Comparison of ENCODE assay signal across 8 cellular contexts in genomic region chr5:108381034-108381954, GRCh38. TPM values are rescaled to one million over a fixed set of nuclear protein-coding genes. Genes with fewer than 3 reads are reported as not detected.
DNase-seq lines count a peak whose midpoint lies in the region; ATAC-seq and TF ChIP-seq lines count a peak whose summit lies in the region.

No MANE protein-coding gene starts in this region.

- H3K27me3 ChIP-seq in cardiac muscle cell, result no peaks in the 10 kb centered on the region
- no peaks in the 10 kb centered on the region for H3K27me3 ChIP-seq in transverse colon

- WGBS in transverse colon (ENCODE audit: low coverage in 1 of 2), 2 donors, result 0% methylated on average over 56 of the region's 112 CpGs; no CpG with 5 or more reads in 1 of the 2 donors

- H3K9me3 Mint-ChIP-seq in Calu3 (ENCODE audit: low read depth, unreplicated experiment), result peaks cover 6% of the 10 kb centered on the region
- peaks cover 10% of the 10 kb centered on the region for H3K9me3 Mint-ChIP-seq in activated naive CD8-positive, alpha-beta T cell treated with anti-CD3 and anti-CD28 coated beads for 36 hours

- no TSS peak for BruUV-seq in Calu3 (replicated peaks; lab: Mats Ljungman, UMichigan)

- H3K4me1 Mint-ChIP-seq in Calu3 (ENCODE audit: low read depth, unreplicated experiment), result peaks cover 26% of the 10 kb centered on the region
- H3K4me1 Mint-ChIP-seq in activated naive CD8-positive, alpha-beta T cell treated with anti-CD3 and anti-CD28 coated beads for 36 hours, result peaks cover 29% of the 10 kb centered on the region

- H3K27me3 Mint-ChIP-seq in Calu3 (ENCODE audit: unreplicated experiment), result no peaks in the 10 kb centered on the region
- H3K27me3 Mint-ChIP-seq in activated naive CD8-positive, alpha-beta T cell treated with anti-CD3 and anti-CD28 coated beads for 36 hours, result no peaks in the 10 kb centered on the region

- CTCF ChIA-PET in Calu3 (lab: Charles Lee), result no interaction called here

- in situ Hi-C loops in SK-MEL-5 (cut with HindIII; ENCODE audit: low pct_unique_long_range_greater_than_20kb, low sequenced_read_pairs) (no loop called here), transverse colon (cut with MboI; ENCODE audit: low pct_ligation_motif_present in 1 of 4, low pct_unique_long_range_greater_than_20kb in 1 of 4, low sequenced_read_pairs in 3 of 4) (loop anchor here in 1 of 4 donors (25.0 kb wide), 1 partner anchor 1031 kb away; the partner anchor contains the start of gene PJA2)

- H3K4me3 Mint-ChIP-seq in Calu3 (ENCODE audit: low read depth, unreplicated experiment), result peak overlapping the region; percentile 67
- H3K4me3 Mint-ChIP-seq in activated naive CD8-positive, alpha-beta T cell treated with anti-CD3 and anti-CD28 coated beads for 36 hours, result peak overlapping the region; percentile 93

- H3K36me3 ChIP-seq in cardiac muscle cell, result no peaks in the 10 kb centered on the region
- no peaks in the 10 kb centered on the region for H3K36me3 ChIP-seq in transverse colon

- H3K9me3 ChIP-seq in cardiac muscle cell (ENCODE audit: low read depth), result no peaks in the 10 kb centered on the region
- peaks cover 2% of the 10 kb centered on the region in 2 donors for H3K9me3 ChIP-seq in transverse colon

- DNase-seq in Calu3 (peak; percentile 81), SK-MEL-5 (ENCODE audit: low read depth, low spot score) (peak; percentile 62), cardiac muscle cell (ENCODE audit: low read depth in 1 of 2, low spot score in 1 of 2) (peak; percentile 80), pons (ENCODE audit: low spot score) (peak; percentile 37), transverse colon (peak; percentile 80)
- DNase-seq in activated naive CD8-positive, alpha-beta T cell treated with anti-CD3 and anti-CD28 coated beads for 36 hours, result peak; percentile 83

- TF ChIP-seq POLR2A in transverse colon (IDR thresholded peaks at IDR 0.05), result peak; percentile 64

- H3K4me1 ChIP-seq in cardiac muscle cell (ENCODE audit: low read depth) (peaks cover 8% of the 10 kb centered on the region), transverse colon (peaks cover 0 to 26% (median 14%) of the 10 kb centered on the region in 4 donors)

- H3K27ac ChIP-seq in cardiac muscle cell, result peak overlapping the region; percentile 93
- H3K27ac ChIP-seq in transverse colon, result peak overlapping the region; percentile 98 to 99 (median 98)

- H3K27ac Mint-ChIP-seq in Calu3 (ENCODE audit: unreplicated experiment), result peak overlapping the region; percentile 73
- peak overlapping the region; percentile 95 for H3K27ac Mint-ChIP-seq in activated naive CD8-positive, alpha-beta T cell treated with anti-CD3 and anti-CD28 coated beads for 36 hours

- H3K36me3 Mint-ChIP-seq in Calu3 (ENCODE audit: insufficient read depth, unreplicated experiment), result peaks cover 29% of the 10 kb centered on the region
- peaks cover 18% of the 10 kb centered on the region for H3K36me3 Mint-ChIP-seq in activated naive CD8-positive, alpha-beta T cell treated with anti-CD3 and anti-CD28 coated beads for 36 hours

- ATAC-seq in GM19452 (IDR thresholded peaks at IDR 0.05; ENCODE audit: unreplicated experiment), result peak; percentile 48
- ATAC-seq in HG03565 (IDR thresholded peaks at IDR 0.05; ENCODE audit: unreplicated experiment), result peak; percentile 27

- intact Hi-C loops in Calu3 (cut with micrococcal nuclease; ENCODE audit: unreplicated experiment), result no loop called here
- intact Hi-C loops in transverse colon (cut with DNase I; ENCODE audit: low total_unique reads), result no loop called here

- H3K4me3 ChIP-seq in cardiac muscle cell, result peak overlapping the region; percentile 58
- H3K4me3 ChIP-seq in transverse colon, result peak overlapping the region; percentile 71 to 86 (median 80)

- TF ChIP-seq CTCF in Calu3 (IDR thresholded peaks at IDR 0.05; ENCODE audit: unreplicated experiment) (no peak), cardiac muscle cell (IDR thresholded peaks at IDR 0.05; ENCODE audit: low read depth, low read length) (no peak), transverse colon (IDR thresholded peaks at IDR 0.05) (no peak)

- no peak for TF ChIP-seq EP300 in transverse colon (IDR thresholded peaks at IDR 0.05; ENCODE audit: low read depth)

RNA-seq across cellular contexts. Expression of gene FBXL17, which starts 0.6 kb away (rescaled TPM):
- total RNA-seq in Calu3 (2022) (16.0 and 19.6 TPM in 2 replicates), cardiac muscle cell (20.7 and 22.9 TPM in 2 replicates), transverse colon (10 to 100 TPM; 17.7 to 99.5 (median 24.6) TPM)
- 7.2 and 10.0 TPM in 2 replicates for total RNA-seq in SK-MEL-5 (2014; rRNA removed; shearing (Covaris generic))
- polyA plus RNA-seq in SK-MEL-5 (2015; cell fraction: cytosol; rRNA removed), result 8.6 and 14.1 TPM in 2 replicates
- 4.0 and 5.4 TPM in 2 replicates for polyA plus RNA-seq in SK-MEL-5 (2015; cell fraction: nucleus; rRNA removed)
- 1 to 10 TPM; 3.6 to 4.5 TPM for total RNA-seq in activated naive CD8-positive, alpha-beta T cell treated with anti-CD3 and anti-CD28 coated beads for 36 hours
- 18.3 and 19.0 TPM in 2 replicates for polyA plus RNA-seq in cardiac muscle cell

Comparison
In these comparisons a context has a peak if more than half of its experiments do, and no peak if none do; other contexts are left out.
1. Peak in every context shown above with its lines: DNase-seq, ATAC-seq, H3K4me3 ChIP-seq and H3K27ac ChIP-seq.